ENCODE assay signal across 8 cellular contexts in genomic region chr12:12081836-12082497, GRCh38. TPM values are rescaled to one million over a fixed set of nuclear protein-coding genes. Genes with fewer than 3 reads are reported as not detected.
A peak's percentile ranks its signal among the peaks of the same experiment; 100 is the strongest.
DNase-seq lines count a peak whose midpoint lies in the region; ATAC-seq, FAIRE-seq and TF ChIP-seq lines count a peak whose summit lies in the region.

No MANE protein-coding gene starts in this region.

- H3K9me3 ChIP-seq in liver (ENCODE audit: control insufficient read depth in 4 of 4, low read length in 3 of 4) = no peaks in the 10 kb centered on the region

- ATAC-seq in GM23338 (peak; percentile 59), HG03571 (IDR thresholded peaks at IDR 0.05; ENCODE audit: unreplicated experiment) (no peak), HG03442 (IDR thresholded peaks at IDR 0.05; ENCODE audit: unreplicated experiment) (no peak)

- TF ChIP-seq CTCF in D721Med (IDR thresholded peaks at IDR 0.05; ENCODE audit: insufficient read depth, missing control alignments) (peak; percentile 56), GM23338 (conservative IDR thresholded peaks at IDR 0.05; ENCODE audit: low read depth in 2 of 2) (peak; percentile 39 to 67; a peak in 3 of 4 replicates), bronchial epithelial cell (IDR thresholded peaks at IDR 0.05; ENCODE audit: insufficient read depth, low read length, severe bottlenecking) (no peak), liver (IDR thresholded peaks at IDR 0.05; ENCODE audit: low read depth, low read length, missing input control) (peak; percentile 36)

- H3K36me3 ChIP-seq in GM23338 (ENCODE audit: insufficient read depth) (no peaks in the 10 kb centered on the region), bronchial epithelial cell (ENCODE audit: control insufficient read depth, insufficient read depth, low read length) (no peaks in the 10 kb centered on the region), liver (ENCODE audit: control insufficient read depth in 4 of 4, insufficient read depth in 3 of 4, low read depth in 1 of 4, low read length in 3 of 4) (no peaks in the 10 kb centered on the region)

- no peak overlapping the region for H2AFZ ChIP-seq in GM23338

- WGBS in liver = 44% methylated on average over 3 of the region's 3 CpGs

- TF ChIP-seq RAD21 in liver (IDR thresholded peaks at IDR 0.05) = peak; percentile 75 to 81

- H3K27ac ChIP-seq in GM23338 (ENCODE audit: low read depth) (0 out of 2 replicates have a peak overlapping the region, but pooled peaks have one; percentile 56), liver (ENCODE audit: low read depth in 1 of 2, low read length in 2 of 2) (peak overlapping the region; percentile 56 to 65)

- H3K9me3 Mint-ChIP-seq in GM23338 = no peaks in the 10 kb centered on the region

- DNase-seq in D721Med (ENCODE audit: insufficient read length, low spot score) (peak; percentile 42), GM23338 (ENCODE audit: low spot score) (peak; percentile 67), NCI-H2196 treated with DMSO at 0.1 percent for 48 hours (lab: John Stamatoyannopoulos, UW; ENCODE audit: unreplicated experiment) (peak; percentile 38), bronchial epithelial cell (ENCODE audit: low read depth) (peak; percentile 25)
- DNase-seq in stimulated activated CD4-positive, alpha-beta T cell treated with anti-CD3 and anti-CD28 coated beads, Interleukin-12 subunit alpha, Interleukin-12 subunit beta, amount 100 ng/mL, for 4 hours = no peak

- H3K9ac ChIP-seq in liver (ENCODE audit: low read depth in 1 of 2, low read length in 2 of 2) = no peak overlapping the region

- H3K4me1 Mint-ChIP-seq in GM23338 = peaks cover 25% of the 10 kb centered on the region

- H3K4me1 ChIP-seq in GM23338 (ENCODE audit: insufficient read depth) (peaks cover 25% of the 10 kb centered on the region), liver (ENCODE audit: control insufficient read depth in 4 of 4, insufficient read depth in 4 of 4, low read length in 3 of 4) (peaks cover 0 to 6% (median 3%) of the 10 kb centered on the region in 4 donors)

- H3K4me3 ChIP-seq in GM23338 (no peak overlapping the region), bronchial epithelial cell (ENCODE audit: low read depth, low read length) (no peak overlapping the region), liver (ENCODE audit: low read depth in 1 of 3, low read length in 3 of 3) (no peak overlapping the region)

- no peaks in the 10 kb centered on the region for H4K20me1 ChIP-seq in GM23338 (replicated peaks; ENCODE audit: insufficient read depth)

- H3K27me3 Mint-ChIP-seq in GM23338 (ENCODE audit: insufficient read depth, low read depth, poor library complexity) = peaks cover 10% of the 10 kb centered on the region

- no peaks in the 10 kb centered on the region for H3K79me2 ChIP-seq in GM23338 (replicated peaks; ENCODE audit: insufficient read depth)

- H3K4me3 Mint-ChIP-seq in GM23338 = no peak overlapping the region

- H3K27me3 ChIP-seq in GM23338 (ENCODE audit: insufficient read depth) (no peaks in the 10 kb centered on the region), bronchial epithelial cell (ENCODE audit: control insufficient read depth, insufficient read depth, low read length) (no peaks in the 10 kb centered on the region), liver (ENCODE audit: control insufficient read depth in 4 of 4, insufficient read depth in 4 of 4, low read length in 3 of 4) (no peaks in the 10 kb centered on the region)

- 0 out of 2 replicates have a peak, but pooled peaks cover 5% of the 10 kb centered on the region for H3F3A ChIP-seq in GM23338 (replicated peaks; ENCODE audit: low read depth)

- H3K27ac Mint-ChIP-seq in GM23338 = no peak overlapping the region

- FAIRE-seq in D721Med (lab: Jason Lieb, UNC) (no peak), bronchial epithelial cell (lab: Jason Lieb, UNC) (no peak)

- H3K36me3 Mint-ChIP-seq in GM23338 (ENCODE audit: low read depth) = no peaks in the 10 kb centered on the region

- H3K9me2 ChIP-seq in GM23338 (ENCODE audit: insufficient read depth) = peaks cover 7% of the 10 kb centered on the region; the same call in 1 of the 2 replicates

- no peak overlapping the region for H3K4me2 ChIP-seq in GM23338

TF ChIP-seq in GM23338, 12 proteins besides CTCF, POLR2A, EP300 and RAD21:
- TF ChIP-seq EZH2 (IDR thresholded peaks at IDR 0.05; ENCODE audit: low read depth, unreplicated experiment) = no peak
- no peak for TF ChIP-seq STAT1 (IDR thresholded peaks at IDR 0.05; ENCODE audit: unreplicated experiment)
- no peak for TF ChIP-seq JUNB (IDR thresholded peaks at IDR 0.05; ENCODE audit: unreplicated experiment)
- no peak for TF ChIP-seq ZNF114 (CRISPR knock-in tag; IDR thresholded peaks at IDR 0.05)
- no peak for TF ChIP-seq ETS1 (IDR thresholded peaks at IDR 0.05)
- no peak for TF ChIP-seq ZNF331 (CRISPR knock-in tag; IDR thresholded peaks at IDR 0.05; ENCODE audit: low read depth)
- no peak for TF ChIP-seq POLR2AphosphoS5 (IDR thresholded peaks at IDR 0.05; ENCODE audit: low read depth)
- TF ChIP-seq EZH2phosphoT487 (IDR thresholded peaks at IDR 0.05; ENCODE audit: unreplicated experiment) = no peak
- no peak for TF ChIP-seq NANOG (IDR thresholded peaks at IDR 0.05; ENCODE audit: borderline replicate concordance)
- no peak for TF ChIP-seq CREB1 (CRISPR knock-in tag; IDR thresholded peaks at IDR 0.05; ENCODE audit: low read depth)

TF ChIP-seq in liver, 16 proteins besides CTCF, POLR2A, EP300 and RAD21:
- TF ChIP-seq RXRA (IDR thresholded peaks at IDR 0.05) = peak in 1 of 2 donors; percentile 32
- TF ChIP-seq YY1 (IDR thresholded peaks at IDR 0.05) = peak; percentile 36
- TF ChIP-seq MAX (IDR thresholded peaks at IDR 0.05) = peak; percentile 23
- TF ChIP-seq EGR1 (IDR thresholded peaks at IDR 0.05; ENCODE audit: low read depth in 2 of 2) = peak in 1 of 2 donors; percentile 47
- TF ChIP-seq JUND (IDR thresholded peaks at IDR 0.05) = peak in 1 of 2 donors; percentile 5
- peak; percentile 43 for TF ChIP-seq SP1 (IDR thresholded peaks at IDR 0.05)
- TF ChIP-seq FOXA1 (IDR thresholded peaks at IDR 0.05) = no peak
- TF ChIP-seq HNF4A (conservative IDR thresholded peaks at IDR 0.05) = peak; percentile 72
- no peak for TF ChIP-seq HNF4G (IDR thresholded peaks at IDR 0.05)
- TF ChIP-seq GABPA (IDR thresholded peaks at IDR 0.05 in 1 of 2, conservative IDR thresholded peaks at IDR 0.05 in 1 of 2) = no peak
TF ChIP-seq in liver: peak in this region for 7.

RNA-seq across cellular contexts. Expression of gene BCL2L14, which starts 11.2 kb away (rescaled TPM):
- 2.7 and 3.9 TPM in 2 replicates for total RNA-seq in GM23338 (2014; rRNA removed; shearing (Covaris generic))
- polyA plus RNA-seq in GM23338 (2016; fragmentation: Nextera tagmentation; extraction: Ambion mirVana) = 1.2 and 2.1 TPM in 2 replicates
- total RNA-seq in bronchial epithelial cell = under 0.01 TPM in 1 of 2 replicates, not detected in the other
- total RNA-seq in liver = 1 to 10 TPM in 1 of 2 donors, under 1 TPM in 1; 0.17 to 2.5 TPM
- polyA plus RNA-seq in liver = under 1 TPM; 0.15 to 0.21 TPM
